In the genomic region with DNA sequence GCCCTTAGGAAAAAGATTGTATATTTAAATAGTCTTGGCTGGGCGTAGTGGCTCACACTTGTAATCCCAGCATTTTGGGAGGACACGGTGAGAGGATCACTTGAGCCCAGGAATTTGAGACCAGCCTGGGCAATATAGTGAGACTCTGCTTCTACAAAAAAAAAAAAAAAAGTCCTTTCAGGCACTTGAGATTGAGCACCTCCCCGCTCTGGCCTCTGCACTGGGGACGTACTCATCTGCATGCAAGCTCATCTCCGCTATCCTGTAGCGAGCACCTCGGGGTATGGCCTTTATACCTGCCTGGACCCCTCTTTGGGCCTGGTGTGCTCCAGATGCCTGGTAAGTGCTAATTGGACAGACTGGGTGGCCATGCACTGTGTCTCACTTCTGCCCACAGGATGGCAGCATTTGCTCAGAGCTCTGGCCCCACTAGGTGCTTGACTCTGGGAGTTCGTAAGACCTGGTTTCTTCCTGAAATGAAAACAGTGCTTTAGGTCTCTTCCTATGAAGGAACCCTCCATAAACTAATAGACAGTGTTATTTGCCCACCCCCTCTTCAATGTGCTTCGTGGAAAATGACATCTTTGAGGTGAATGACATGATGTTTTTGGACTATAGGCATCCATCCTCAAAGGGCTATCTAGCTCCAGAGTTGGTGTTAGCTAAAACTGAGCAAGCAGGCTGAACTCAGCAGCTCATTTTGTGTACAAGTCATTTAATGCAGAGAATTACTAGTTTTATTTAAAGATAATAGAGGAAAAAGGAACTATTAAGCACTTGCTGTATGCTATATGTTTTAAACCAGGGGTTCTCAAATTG, we compare ENCODE assay signal across 7 cellular contexts.
DNase-seq lines count a peak whose midpoint lies in the region; ATAC-seq, FAIRE-seq and TF ChIP-seq lines count a peak whose summit lies in the region.

No MANE protein-coding gene starts in this region.

- H3K27me3 Mint-ChIP-seq in activated T-helper 2 cell treated with anti-CD3 and anti-CD28 coated beads, Interferon-gamma antibody, Interleukin-2, Interleukin-4, amounts not matched to agents 10 μg/mL and 5 μg/mL and 100 μg/mL, durations not matched to agents 14 hours and 24 hours and 36 hours (ENCODE audit: low read depth), result peaks cover 2% of the 10 kb centered on the region

- no peak overlapping the region for H3K27ac Mint-ChIP-seq in activated T-helper 2 cell treated with anti-CD3 and anti-CD28 coated beads, Interferon-gamma antibody, Interleukin-2, Interleukin-4, amounts not matched to agents 10 μg/mL and 5 μg/mL and 100 μg/mL, durations not matched to agents 14 hours and 24 hours and 36 hours

- H3K36me3 ChIP-seq in testis (ENCODE audit: low read depth, missing control alignments), result no peaks in the 10 kb centered on the region

- H3K36me3 Mint-ChIP-seq in activated T-helper 2 cell treated with anti-CD3 and anti-CD28 coated beads, Interferon-gamma antibody, Interleukin-2, Interleukin-4, amounts not matched to agents 10 μg/mL and 5 μg/mL and 100 μg/mL, durations not matched to agents 14 hours and 24 hours and 36 hours (ENCODE audit: low read depth), result no peaks in the 10 kb centered on the region

- H3K27me3 ChIP-seq in foreskin keratinocyte, result no peaks in the 10 kb centered on the region
- no peaks in the 10 kb centered on the region for H3K27me3 ChIP-seq in testis

- TF ChIP-seq POLR2A in GM12892 (IDR thresholded peaks at IDR 0.05; ENCODE audit: low read depth, low read length) (no peak), testis (IDR thresholded peaks at IDR 0.05) (no peak)

- intact Hi-C loops in activated T-helper 2 cell treated with anti-CD3 and anti-CD28 coated beads, Interferon-gamma antibody, Interleukin-2, Interleukin-4, amounts not matched to agents 10 μg/mL and 5 μg/mL and 100 μg/mL, durations not matched to agents 14 hours and 24 hours and 36 hours (cut with micrococcal nuclease), result loop anchor here (1.0 kb wide), 3 partner anchors 80 to 209 kb away; no protein-coding TSS in a partner anchor
- intact Hi-C loops in testis (cut with DNase I; ENCODE audit: low total_unique reads), result no loop called here

- H3K27ac ChIP-seq in foreskin keratinocyte, result no peak overlapping the region
- H3K27ac ChIP-seq in testis, result no peak overlapping the region

- peak; percentile 64 for ATAC-seq in foreskin keratinocyte

- H3K9me3 ChIP-seq in testis, result no peaks in the 10 kb centered on the region

- no peak overlapping the region for H3K4me3 Mint-ChIP-seq in activated T-helper 2 cell treated with anti-CD3 and anti-CD28 coated beads, Interferon-gamma antibody, Interleukin-2, Interleukin-4, amounts not matched to agents 10 μg/mL and 5 μg/mL and 100 μg/mL, durations not matched to agents 14 hours and 24 hours and 36 hours (ENCODE audit: low read depth)

- no peaks in the 10 kb centered on the region for H3K9me3 Mint-ChIP-seq in activated T-helper 2 cell treated with anti-CD3 and anti-CD28 coated beads, Interferon-gamma antibody, Interleukin-2, Interleukin-4, amounts not matched to agents 10 μg/mL and 5 μg/mL and 100 μg/mL, durations not matched to agents 14 hours and 24 hours and 36 hours

- H3K4me3 ChIP-seq in testis, result no peak overlapping the region

- peak; percentile 59 for DNase-seq in GM12892 (ENCODE audit: insufficient read length)
- peak; percentile 71 for DNase-seq in M059J (ENCODE audit: low read depth)
- peak; percentile 85 for DNase-seq in RPMI8226
- peak; percentile 63 for DNase-seq in activated T-helper 2 cell treated with anti-CD3 and anti-CD28 coated beads, Interferon-gamma antibody, Interleukin-2, Interleukin-4, amounts not matched to agents 10 μg/mL and 5 μg/mL and 100 μg/mL, durations not matched to agents 14 hours and 24 hours and 36 hours (ENCODE audit: low spot score)
- DNase-seq in foreskin keratinocyte, result peak; percentile 18 to 57
- DNase-seq in occipital lobe (lab: John Stamatoyannopoulos, UW), result peak; percentile 40
- DNase-seq in testis, result peak; percentile 83

- H3K4me1 ChIP-seq in foreskin keratinocyte (no peaks in the 10 kb centered on the region), testis (no peaks in the 10 kb centered on the region)

- 59 to 65% methylated on average over 9 of the region's 9 CpGs for whole genome bisulfite sequencing in testis, 2 donors

- FAIRE-seq in GM12892 (lab: Jason Lieb, UNC), result peak; percentile 84

- H3K4me1 Mint-ChIP-seq in activated T-helper 2 cell treated with anti-CD3 and anti-CD28 coated beads, Interferon-gamma antibody, Interleukin-2, Interleukin-4, amounts not matched to agents 10 μg/mL and 5 μg/mL and 100 μg/mL, durations not matched to agents 14 hours and 24 hours and 36 hours (ENCODE audit: low read depth), result peaks cover 9% of the 10 kb centered on the region

- TF ChIP-seq CTCF in foreskin keratinocyte (conservative IDR thresholded peaks at IDR 0.05), result peak; percentile 86
- peak; percentile 50 to 67 (median 66) for TF ChIP-seq CTCF in testis (IDR thresholded peaks at IDR 0.05)
